Comparison of ENCODE assay signal across 2 cellular contexts in genomic region chr6:163496205-163496604, GRCh38.
TF ChIP-seq lines count a peak whose summit lies in the region.

No MANE protein-coding gene starts in this region.

TF ChIP-seq in GM23338, 12 proteins besides CTCF, POLR2A, EP300 and RAD21 (continued from another document):
- TF ChIP-seq REST (IDR thresholded peaks at IDR 0.05; ENCODE audit: unreplicated experiment) (no peak), JUNB (IDR thresholded peaks at IDR 0.05; ENCODE audit: unreplicated experiment) (no peak), STAT1 (IDR thresholded peaks at IDR 0.05; ENCODE audit: unreplicated experiment) (no peak), ZNF462 (CRISPR knock-in tag; IDR thresholded peaks at IDR 0.05) (no peak), EZH2 (IDR thresholded peaks at IDR 0.05; ENCODE audit: low read depth, unreplicated experiment) (no peak), NANOG (IDR thresholded peaks at IDR 0.05; ENCODE audit: borderline replicate concordance) (no peak), CREB1 (CRISPR knock-in tag; IDR thresholded peaks at IDR 0.05; ENCODE audit: low read depth) (no peak), ZNF114 (CRISPR knock-in tag; IDR thresholded peaks at IDR 0.05) (no peak)

TF ChIP-seq in GM12878, 131 proteins besides CTCF, POLR2A, EP300 and RAD21 (continued from another document):
- TF ChIP-seq BCLAF1 (IDR thresholded peaks at IDR 0.05) (no peak), ZNF207 (IDR thresholded peaks at IDR 0.05; ENCODE audit: borderline replicate concordance) (no peak), ZNF274 (IDR thresholded peaks at IDR 0.05; ENCODE audit: insufficient read depth, insufficient read length) (no peak), CHD4 (IDR thresholded peaks at IDR 0.05) (no peak), BMI1 (IDR thresholded peaks at IDR 0.05; ENCODE audit: borderline replicate concordance) (no peak), ZBTB11 (CRISPR knock-in tag; IDR thresholded peaks at IDR 0.05) (no peak), ZBTB40 (IDR thresholded peaks at IDR 0.05; ENCODE audit: borderline replicate concordance) (no peak), EZH2 (IDR thresholded peaks at IDR 0.05; ENCODE audit: borderline replicate concordance, control insufficient read depth, low read depth, low read length) (no peak), PKNOX1 (IDR thresholded peaks at IDR 0.05) (no peak), MLLT1 (IDR thresholded peaks at IDR 0.05) (no peak), SIN3A (IDR thresholded peaks at IDR 0.05; ENCODE audit: low read depth, low read length) (no peak), MXI1 (IDR thresholded peaks at IDR 0.05; ENCODE audit: low read depth, low read length) (no peak), FOXK2 (IDR thresholded peaks at IDR 0.05) (no peak)
